Comparison of ENCODE assay signal across 11 cellular contexts in genomic region chr17:83191388-83192160, GRCh38.
DNase-seq lines count a peak whose midpoint lies in the region; ATAC-seq and TF ChIP-seq lines count a peak whose summit lies in the region.
"Had no signal": no experiment of that assay in that cellular context is flagged by ENCODE, and none has a peak within 500 bp of the region (broad histone marks: within the 10 kb centered on the region; RNA-seq: fewer than 3 reads in every experiment).

No MANE protein-coding gene starts in this region.

- H3K27ac Mint-ChIP-seq in activated naive CD4-positive, alpha-beta T cell treated with anti-CD3 and anti-CD28 coated beads, Interleukin-2, amount 50 U/mL, for 72 hours, result no peak overlapping the region
- H3K27ac Mint-ChIP-seq in effector memory CD8-positive, alpha-beta T cell, result peak overlapping the region; percentile 64 to 91
- H3K27ac Mint-ChIP-seq in osteocyte (ENCODE audit: unreplicated experiment), result peak overlapping the region; percentile 97

- DNase-seq in activated naive CD4-positive, alpha-beta T cell treated with anti-CD3 and anti-CD28 coated beads, Interleukin-2, amount 50 U/mL, for 72 hours (ENCODE audit: low spot score in 2 of 2), result peak; percentile 2 to 44
- no peak for DNase-seq in activated naive CD4-positive, alpha-beta T cell treated with Interleukin-2 at 50 U/mL for 16 hours
- DNase-seq in effector memory CD8-positive, alpha-beta T cell, result no peak
- DNase-seq in osteocyte (ENCODE audit: extremely low spot score, unreplicated experiment) (no peak), uterus (peak; percentile 10 to 13), SIG-M5 (lab: John Stamatoyannopoulos, UW) (no peak), NCI-H524 (lab: John Stamatoyannopoulos, UW) (no peak)
- DNase-seq: NCI-H1048; stimulated activated CD4-positive, alpha-beta T cell treated with anti-CD3 and anti-CD28 coated beads, Interleukin-12 subunit alpha, Interleukin-12 subunit beta, amount 100 ng/mL, for 4 hours; T1000 had no signal

- no peaks in the 10 kb centered on the region for H3K36me3 ChIP-seq in uterus

- no peaks in the 10 kb centered on the region for H3K9me3 ChIP-seq in uterus

- no peaks in the 10 kb centered on the region for H3K27me3 ChIP-seq in uterus

- no peak for TF ChIP-seq POLR2A in uterus (IDR thresholded peaks at IDR 0.05)

- no peak overlapping the region for H3K4me3 ChIP-seq in uterus

- H3K4me1 Mint-ChIP-seq in effector memory CD8-positive, alpha-beta T cell (ENCODE audit: low read depth in 2 of 2), result peaks cover 16 to 22% of the 10 kb centered on the region in 2 donors
- peaks cover 75% of the 10 kb centered on the region for H3K4me1 Mint-ChIP-seq in osteocyte (ENCODE audit: unreplicated experiment)

- no peaks in the 10 kb centered on the region for H3K27me3 Mint-ChIP-seq in effector memory CD8-positive, alpha-beta T cell
- no peaks in the 10 kb centered on the region for H3K27me3 Mint-ChIP-seq in osteocyte (ENCODE audit: unreplicated experiment)

- no peak overlapping the region for H3K4me3 Mint-ChIP-seq in effector memory CD8-positive, alpha-beta T cell
- no peak overlapping the region for H3K4me3 Mint-ChIP-seq in osteocyte (ENCODE audit: unreplicated experiment)

- H3K27ac ChIP-seq in uterus, result no peak overlapping the region

- no peaks in the 10 kb centered on the region for H3K4me1 ChIP-seq in uterus

- ATAC-seq in activated naive CD4-positive, alpha-beta T cell treated with anti-CD3 and anti-CD28 coated beads, Interleukin-2, amount 50 U/mL, for 72 hours, result no peak
- no peak for ATAC-seq in effector memory CD8-positive, alpha-beta T cell (replicated peaks)
- no peak for ATAC-seq in GM19324 (IDR thresholded peaks at IDR 0.05; ENCODE audit: low FRiP score, unreplicated experiment)

- H3K9me3 Mint-ChIP-seq in activated naive CD4-positive, alpha-beta T cell treated with anti-CD3 and anti-CD28 coated beads, Interleukin-2, amount 50 U/mL, for 72 hours, result no peaks in the 10 kb centered on the region
- no peaks in the 10 kb centered on the region for H3K9me3 Mint-ChIP-seq in effector memory CD8-positive, alpha-beta T cell
- H3K9me3 Mint-ChIP-seq in osteocyte (ENCODE audit: unreplicated experiment), result peaks cover 10% of the 10 kb centered on the region

- intact Hi-C loops in uterus (cut with DNase I; ENCODE audit: low total_unique reads), result no loop called here

- no peak for TF ChIP-seq CTCF in osteocyte (IDR thresholded peaks at IDR 0.05)
- no peak for TF ChIP-seq CTCF in uterus (IDR thresholded peaks at IDR 0.05)

- no peaks in the 10 kb centered on the region for H3K36me3 Mint-ChIP-seq in activated naive CD4-positive, alpha-beta T cell treated with anti-CD3 and anti-CD28 coated beads, Interleukin-2, amount 50 U/mL, for 72 hours
- H3K36me3 Mint-ChIP-seq in effector memory CD8-positive, alpha-beta T cell (ENCODE audit: insufficient read depth), result peaks cover 10% of the 10 kb centered on the region
- no peaks in the 10 kb centered on the region for H3K36me3 Mint-ChIP-seq in osteocyte (ENCODE audit: unreplicated experiment)

Comparison
In these comparisons a context has a peak if more than half of its experiments do, and no peak if none do; other contexts are left out.
1. DNase-seq: peak in activated naive CD4-positive, alpha-beta T cell treated with anti-CD3 and anti-CD28 coated beads, Interleukin-2, amount 50 U/mL, for 72 hours (2 of 2) and uterus (2 of 2); none in activated naive CD4-positive, alpha-beta T cell treated with Interleukin-2 at 50 U/mL for 16 hours (single experiment), effector memory CD8-positive, alpha-beta T cell (0 of 3), osteocyte (single experiment), SIG-M5 (single experiment) and NCI-H524 (0 of 2).
2. H3K27ac Mint-ChIP-seq: peak in effector memory CD8-positive, alpha-beta T cell (2 of 2) and osteocyte (single experiment); none in activated naive CD4-positive, alpha-beta T cell treated with anti-CD3 and anti-CD28 coated beads, Interleukin-2, amount 50 U/mL, for 72 hours (0 of 2).